ENCODE assay signal across 18 cellular contexts in genomic region chr10:127492607-127493250, GRCh38. TPM values are rescaled to one million over a fixed set of nuclear protein-coding genes. Genes with fewer than 3 reads are reported as not detected.
DNase-seq lines count a peak whose midpoint lies in the region; ATAC-seq and TF ChIP-seq lines count a peak whose summit lies in the region.
"Had no signal": no experiment of that assay in that cellular context is flagged by ENCODE, and none has a peak within 500 bp of the region (broad histone marks: within the 10 kb centered on the region; RNA-seq: fewer than 3 reads in every experiment).

No MANE protein-coding gene starts in this region.

- DNase-seq in cardiac muscle cell (ENCODE audit: low read depth in 1 of 2, low spot score in 1 of 2), result peak in 1 of 2 donors; percentile 23
- no peak for DNase-seq in right cardiac atrium
- peak; percentile 2 for DNase-seq in RPMI7951 (ENCODE audit: low read depth)
- no peak for DNase-seq in foreskin fibroblast
- DNase-seq in SK-N-DZ (ENCODE audit: low spot score), result no peak
- no peak for DNase-seq in NCI-H1436 (lab: John Stamatoyannopoulos, UW)
- DNase-seq in activated CD4-positive, alpha-beta T cell treated with anti-CD3 and anti-CD28 coated beads, Interleukin-2, amount 50 U/mL, for 1 hour, result no peak
- DNase-seq in stimulated activated CD4-positive, alpha-beta T cell treated with anti-CD3 and anti-CD28 coated beads, Interleukin-12 subunit alpha, Interleukin-12 subunit beta, amount 100 ng/mL, for 4 hours, result no peak
- DNase-seq: activated T-cell treated with anti-CD3 and anti-CD28 coated beads, Interleukin-2, amount 50 U/mL, for 72 hours; left ventricle myocardium superior; MV-4-11; NCI-H2227 treated with DMSO at 0.1 percent for 48 hours; SHP77; stimulated activated CD4-positive, alpha-beta T cell treated with anti-CD3 and anti-CD28 coated beads, Interleukin-15, amount 100 ng/mL, for 24 hours; stimulated activated CD8-positive, alpha-beta memory T cell treated with anti-CD3 and anti-CD28 coated beads, Interleukin-4, amount 100 ng/mL, for 48 hours; upper lobe of left lung had no signal

- H3K4me1 ChIP-seq in cardiac muscle cell (ENCODE audit: low read depth), result no peaks in the 10 kb centered on the region
- H3K4me1 ChIP-seq in right cardiac atrium (ENCODE audit: control insufficient read depth, insufficient read depth, low read length), result no peaks in the 10 kb centered on the region
- H3K4me1 ChIP-seq: upper lobe of left lung had no signal

- intact Hi-C loops in right cardiac atrium (cut with DNase I), result no loop called here

- TF ChIP-seq CTCF in cardiac muscle cell (IDR thresholded peaks at IDR 0.05; ENCODE audit: low read depth, low read length), result peak; percentile 10
- peak; percentile 24 for TF ChIP-seq CTCF in foreskin fibroblast (IDR thresholded peaks at IDR 0.05; ENCODE audit: low read depth, low read length)

- H3K9me3 ChIP-seq in cardiac muscle cell (ENCODE audit: low read depth) (no peaks in the 10 kb centered on the region), right cardiac atrium (ENCODE audit: control insufficient read depth, low read length) (no peaks in the 10 kb centered on the region)
- H3K9me3 ChIP-seq: neutrophil, upper lobe of left lung had no signal

- 63% methylated on average over 8 of the region's 8 CpGs for WGBS in right cardiac atrium

- no peak for ATAC-seq in right cardiac atrium
- ATAC-seq: activated T-cell treated with anti-CD3 and anti-CD28 coated beads, Interleukin-2, amount 50 U/mL, for 72 hours; left ventricle myocardium superior had no signal

- H3K27me3 ChIP-seq in cardiac muscle cell, result no peaks in the 10 kb centered on the region
- no peaks in the 10 kb centered on the region for H3K27me3 ChIP-seq in right cardiac atrium (ENCODE audit: control insufficient read depth, insufficient read depth)
- H3K27me3 ChIP-seq: upper lobe of left lung had no signal

- no peaks in the 10 kb centered on the region for H3K36me3 ChIP-seq in cardiac muscle cell
- H3K36me3 ChIP-seq: neutrophil, upper lobe of left lung had no signal

- H3K4me3 ChIP-seq in cardiac muscle cell, result no peak overlapping the region
- no peak overlapping the region for H3K4me3 ChIP-seq in right cardiac atrium (ENCODE audit: low read length)
- no peak overlapping the region for H3K4me3 ChIP-seq in foreskin fibroblast (ENCODE audit: low read depth in 1 of 2, low read length in 2 of 2)
- H3K4me3 ChIP-seq: upper lobe of left lung had no signal

- H3K27ac ChIP-seq in cardiac muscle cell (no peak overlapping the region), right cardiac atrium (ENCODE audit: low read length) (no peak overlapping the region)
- H3K27ac ChIP-seq: neutrophil, upper lobe of left lung had no signal

RNA-seq across cellular contexts. Expression of gene NPS, which starts 56.4 kb away (rescaled TPM):
- total RNA-seq in cardiac muscle cell (not detected in 2 replicates), right cardiac atrium (not detected)
- polyA plus RNA-seq in cardiac muscle cell (not detected in 2 replicates), right cardiac atrium (not detected)
- not detected in 2 replicates for total RNA-seq in RPMI7951 (2014; rRNA removed; shearing (Covaris generic))
- not detected in 2 replicates for polyA plus RNA-seq in SK-N-DZ (2014; cell fraction: cytosol; rRNA removed)
- not detected in 2 replicates for polyA plus RNA-seq in SK-N-DZ (2014; cell fraction: nucleus; rRNA removed)
- total RNA-seq: activated T-cell treated with anti-CD3 and anti-CD28 coated beads, Interleukin-2, amount 50 U/mL, for 72 hours; G401; left ventricle myocardium superior; upper lobe of left lung had no signal
